Comparison of ENCODE assay signal across 12 cellular contexts in genomic region chr4:74006009-74006476, GRCh38. TPM values are rescaled to one million over a fixed set of nuclear protein-coding genes. Genes with fewer than 3 reads are reported as not detected.
DNase-seq lines count a peak whose midpoint lies in the region; ATAC-seq, FAIRE-seq and TF ChIP-seq lines count a peak whose summit lies in the region.
"Had no signal": no experiment of that assay in that cellular context is flagged by ENCODE, and none has a peak within 500 bp of the region (broad histone marks: within the 10 kb centered on the region; RNA-seq: fewer than 3 reads in every experiment).

No MANE protein-coding gene starts in this region.

- H4K20me1 ChIP-seq in astrocyte (ENCODE audit: insufficient read depth, low read length): no peaks in the 10 kb centered on the region

- no peak overlapping the region for H3K9ac ChIP-seq in astrocyte (ENCODE audit: low read length)

- H3K9me3 Mint-ChIP-seq in astrocyte (ENCODE audit: unreplicated experiment) (no peaks in the 10 kb centered on the region), type B pancreatic cell (no peaks in the 10 kb centered on the region)

- no peak for TF ChIP-seq CTCF in astrocyte (IDR thresholded peaks at IDR 0.05; ENCODE audit: insufficient read depth, low read depth, low read length)
- TF ChIP-seq CTCF in foreskin keratinocyte (conservative IDR thresholded peaks at IDR 0.05): no peak
- no peak for TF ChIP-seq CTCF in type B pancreatic cell (conservative IDR thresholded peaks at IDR 0.05)
- no peak for TF ChIP-seq CTCF in dorsolateral prefrontal cortex (IDR thresholded peaks at IDR 0.05 in 54 of 56, conservative IDR thresholded peaks at IDR 0.05 in 2 of 56; ENCODE audit: low read depth in 1 of 56, partially characterized antibody in 56 of 56)

- H3K4me1 Mint-ChIP-seq in astrocyte (ENCODE audit: low read depth, unreplicated experiment) (peaks cover 10% of the 10 kb centered on the region), type B pancreatic cell (ENCODE audit: unreplicated experiment) (no peaks in the 10 kb centered on the region)

- no peaks in the 10 kb centered on the region for H3K79me2 ChIP-seq in astrocyte (ENCODE audit: insufficient read depth, low read length)

- H3K9me3 ChIP-seq in astrocyte (ENCODE audit: insufficient read depth, low read depth, low read length): no peaks in the 10 kb centered on the region
- H3K9me3 ChIP-seq: mucosa of descending colon had no signal

- no peaks in the 10 kb centered on the region for H3K4me1 ChIP-seq in astrocyte (ENCODE audit: insufficient read depth, low read length)
- peaks cover 23% of the 10 kb centered on the region for H3K4me1 ChIP-seq in foreskin keratinocyte

- no peak overlapping the region for H2AFZ ChIP-seq in astrocyte (ENCODE audit: low read depth, low read length)

- H3K36me3 Mint-ChIP-seq in astrocyte (ENCODE audit: low read depth, unreplicated experiment) (no peaks in the 10 kb centered on the region), type B pancreatic cell (no peaks in the 10 kb centered on the region)

- no peaks in the 10 kb centered on the region for H3K27me3 ChIP-seq in astrocyte (ENCODE audit: insufficient read depth, low read length)
- H3K27me3 ChIP-seq in foreskin keratinocyte: no peaks in the 10 kb centered on the region
- peaks cover 0 to 5% (median 0%) of the 10 kb centered on the region in 45 donors for H3K27me3 ChIP-seq in dorsolateral prefrontal cortex

- ATAC-seq in foreskin keratinocyte: peak; percentile 91
- no peak for ATAC-seq in GM21423 (IDR thresholded peaks at IDR 0.05; ENCODE audit: unreplicated experiment)

- H3K27me3 Mint-ChIP-seq in astrocyte (ENCODE audit: low read depth, unreplicated experiment) (no peaks in the 10 kb centered on the region), type B pancreatic cell (no peaks in the 10 kb centered on the region)

- peak; percentile 62 for DNase-seq in HCEC 1CT
- DNase-seq in astrocyte (ENCODE audit: low read depth): peak; percentile 54
- peak; percentile 51 to 80 for DNase-seq in foreskin keratinocyte
- no peak for DNase-seq in type B pancreatic cell (ENCODE audit: extremely low spot score, unreplicated experiment)
- DNase-seq in 8988T: no peak
- DNase-seq in dorsolateral prefrontal cortex: no peak
- DNase-seq: activated CD4-positive, alpha-beta T cell treated with anti-CD3 and anti-CD28 coated beads, Interleukin-2, amount 50 U/mL, for 1 hour; activated gamma-delta T cell; central memory CD4-positive, alpha-beta T cell; erythroblast; mucosa of descending colon had no signal

- H3K4me3 Mint-ChIP-seq in astrocyte (ENCODE audit: unreplicated experiment) (no peak overlapping the region), type B pancreatic cell (no peak overlapping the region)

- H3K4me2 ChIP-seq in astrocyte (ENCODE audit: low read length): no peak overlapping the region

- no peak for FAIRE-seq in astrocyte (lab: Jason Lieb, UNC)

- H3K27ac Mint-ChIP-seq in astrocyte (ENCODE audit: unreplicated experiment) (no peak overlapping the region), type B pancreatic cell (peak overlapping the region; percentile 21)

- no peak overlapping the region for H3K4me3 ChIP-seq in astrocyte (ENCODE audit: insufficient read depth, low read depth, low read length)
- H3K4me3 ChIP-seq in dorsolateral prefrontal cortex: no peak overlapping the region
- H3K4me3 ChIP-seq: mucosa of descending colon had no signal

- H3K27ac ChIP-seq in astrocyte (ENCODE audit: low read depth, low read length): no peak overlapping the region
- H3K27ac ChIP-seq in foreskin keratinocyte: peak overlapping the region; percentile 85
- no peak overlapping the region for H3K27ac ChIP-seq in dorsolateral prefrontal cortex

- H3K36me3 ChIP-seq in astrocyte (ENCODE audit: insufficient read depth, low read length): no peaks in the 10 kb centered on the region

- intact Hi-C loops in dorsolateral prefrontal cortex (cut with DNase I): no loop called here

RNA-seq across cellular contexts. Expression of gene CXCL5, which starts 7.6 kb away (rescaled TPM):
- total RNA-seq in astrocyte: 0.61 and 0.99 TPM in 2 replicates
- 0.85 and 1.7 TPM in 2 replicates for total RNA-seq in foreskin keratinocyte
- polyA plus RNA-seq in foreskin keratinocyte: 0.39 and 1.2 TPM in 2 replicates
- total RNA-seq in type B pancreatic cell (ENCODE audit: low replicate concordance): 4.1 and 6.7 TPM in 2 replicates
- total RNA-seq in dorsolateral prefrontal cortex: 1 to 10 TPM in 38 of 120 experiments, under 1 TPM in 81, not detected in 1; 0.18 to 3.4 (median 0.81) TPM

RNA-seq across cellular contexts. Expression of gene PPBP, which starts 18.1 kb away (rescaled TPM):
- total RNA-seq in astrocyte: not detected in 2 replicates
- total RNA-seq in foreskin keratinocyte: not detected in 2 replicates
- not detected in 2 replicates for polyA plus RNA-seq in foreskin keratinocyte
- total RNA-seq in type B pancreatic cell (ENCODE audit: low replicate concordance): 0.60 TPM in 1 of 2 replicates, not detected in the other
- 1 to 10 TPM in 39 of 120 experiments, under 1 TPM in 16, not detected in 65; 0.62 to 5.9 (median 1.3) TPM for total RNA-seq in dorsolateral prefrontal cortex
- total RNA-seq: mucosa of descending colon had no signal

RNA-seq across cellular contexts. Expression of gene PF4, which starts 24.2 kb away (rescaled TPM):
- not detected in 2 replicates for total RNA-seq in astrocyte
- not detected in 2 replicates for total RNA-seq in foreskin keratinocyte
- not detected in 2 replicates for polyA plus RNA-seq in foreskin keratinocyte
- not detected in 2 replicates for total RNA-seq in type B pancreatic cell (ENCODE audit: low replicate concordance)
- total RNA-seq in dorsolateral prefrontal cortex: 1 to 10 TPM in 15 of 120 experiments, under 1 TPM in 3, not detected in 102; 0.84 to 2.7 (median 1.2) TPM

RNA-seq across cellular contexts. Expression of gene CXCL3, which starts 32.4 kb away (rescaled TPM):
- total RNA-seq in astrocyte: 0.77 and 1.4 TPM in 2 replicates
- 2.0 and 4.9 TPM in 2 replicates for total RNA-seq in foreskin keratinocyte
- 2.7 and 6.2 TPM in 2 replicates for polyA plus RNA-seq in foreskin keratinocyte
- 5.2 and 5.9 TPM in 2 replicates for total RNA-seq in type B pancreatic cell (ENCODE audit: low replicate concordance)
- 10 to 100 TPM in 1 of 120 experiments, 1 to 10 TPM in 22, under 1 TPM in 39, not detected in 58; 0.29 to 10.3 (median 0.87) TPM for total RNA-seq in dorsolateral prefrontal cortex

Comparison
In these comparisons a context has a peak if more than half of its experiments do, and no peak if none do; other contexts are left out.
1. DNase-seq: peak in HCEC 1CT (single experiment), astrocyte (single experiment) and foreskin keratinocyte (2 of 2); none in type B pancreatic cell (single experiment), 8988T (single experiment) and dorsolateral prefrontal cortex (0 of 10).